ENCODE assay signal across 8 cellular contexts in genomic region chr12:4648499-4649357, GRCh38. TPM values are rescaled to one million over a fixed set of nuclear protein-coding genes. Genes with fewer than 3 reads are reported as not detected.
DNase-seq lines count a peak whose midpoint lies in the region; ATAC-seq, FAIRE-seq and TF ChIP-seq lines count a peak whose summit lies in the region.

Gene AKAP3, minus strand, starts transcription at chr12:4649051. Its CDS starts 10,855 bp downstream, at chr12:4638196.
Gene NDUFA9, plus strand, starts transcription at chr12:4649114. Its CDS starts 13 bp downstream, at chr12:4649127.

- ATAC-seq in HG03442 (IDR thresholded peaks at IDR 0.05; ENCODE audit: unreplicated experiment) (peak; percentile 81), HepG2 (peak; percentile 99)

- H2AFZ ChIP-seq in HepG2 (ENCODE audit: low read length), result peak within 1 kb of the TSS; percentile 99

- BruUV-seq in HepG2 (replicated peaks; lab: Mats Ljungman, UMichigan), result TSS peak; percentile 95

- CTCF ChIA-PET in HepG2 (lab: Yijun Ruan, JAX; ENCODE audit: low intra/inter-chr PET ratio, low total read pairs), result no interaction called here

- TF ChIP-seq EP300 in HepG2 (IDR thresholded peaks at IDR 0.05; ENCODE audit: low read depth in 2 of 2, low read length in 2 of 2), result no peak
- no peak for TF ChIP-seq EP300 in HepG2 (CRISPR knock-in tag; IDR thresholded peaks at IDR 0.05; ENCODE audit: borderline replicate concordance)

- H3K36me3 ChIP-seq in HepG2 (replicated peaks in 1 of 2; ENCODE audit: control insufficient read depth in 1 of 2, insufficient read depth in 2 of 2, low read length in 2 of 2), result no peaks in the 10 kb centered on the region; a peak in 1 of 5 replicates

- H3K4me1 ChIP-seq in HepG2 (ENCODE audit: insufficient read depth, low read length), result peaks cover 39% of the 10 kb centered on the region

- intact Hi-C loops in HepG2 (cut with micrococcal nuclease; ENCODE audit: unreplicated experiment), result loop anchor here (2.0 kb wide), 2 partner anchors 44 to 70 kb away; no protein-coding TSS in a partner anchor

- in situ Hi-C loops in HepG2 (cut with HindIII; ENCODE audit: extremely low pct_ligation_motif_present, low pct_unique_long_range_greater_than_20kb), result no loop called here

- H3K27me3 ChIP-seq in HepG2 (ENCODE audit: control insufficient read depth in 1 of 2, insufficient read depth in 2 of 2, low read length in 2 of 2), result no peaks in the 10 kb centered on the region; a peak in 2 of 5 replicates

- WGBS in HepG2 (ENCODE audit: low lambda C conversion rate), result 2% methylated on average over 39 of the region's 39 CpGs

- no peaks in the 10 kb centered on the region for H4K20me1 ChIP-seq in HepG2 (ENCODE audit: insufficient read depth, low read length)

- peaks cover 46% of the 10 kb centered on the region for H3K79me2 ChIP-seq in HepG2 (ENCODE audit: insufficient read depth, low read length)

- DNase-seq in Ammon's horn (ENCODE audit: low spot score) (peak; percentile 86), NCI-H524 treated with DMSO at 0.1 percent for 48 hours (lab: John Stamatoyannopoulos, UW) (peak; percentile 56), dermis microvascular lymphatic vessel endothelial cell (ENCODE audit: low read depth in 2 of 2) (peak; percentile 71 to 87), HepG2 (ENCODE audit: low spot score) (peak; percentile 72)
- peak; percentile 56 to 80 for DNase-seq in activated CD4-positive, alpha-beta T cell treated with anti-CD3 and anti-CD28 coated beads, Interleukin-2, amount 50 U/mL, for 24 hours (ENCODE audit: low read depth in 1 of 2, low spot score in 1 of 2)
- peak; percentile 65 to 70 for DNase-seq in stimulated activated CD4-positive, alpha-beta T cell treated with anti-CD3 and anti-CD28 coated beads, Interleukin-2, amount 100 ng/mL, for 48 hours

- peak within 1 kb of the TSS; percentile 94 for H3K9ac ChIP-seq in HepG2 (ENCODE audit: insufficient read depth, low read depth, low read length)

- peak; percentile 93 for TF ChIP-seq POLR2A in GM19099 (IDR thresholded peaks at IDR 0.05; ENCODE audit: extremely low read depth, insufficient read length, low read depth)
- TF ChIP-seq POLR2A in HepG2 (IDR thresholded peaks at IDR 0.05; ENCODE audit: insufficient read depth in 1 of 2, low read depth in 2 of 2, low read length in 2 of 2), result peak; percentile 67 to 89

- H3K4me3 ChIP-seq in HepG2 (replicated peaks in 1 of 3; ENCODE audit: insufficient read depth in 1 of 3, low read depth in 2 of 3, low read length in 3 of 3), result peak within 1 kb of the TSS; percentile 83 to 97 (median 87)

- H3K4me2 ChIP-seq in HepG2 (ENCODE audit: low read depth, low read length), result peak within 1 kb of the TSS; percentile 79

- TF ChIP-seq RAD21 in HepG2 (CRISPR knock-in tag; IDR thresholded peaks at IDR 0.05), result no peak

- peak within 1 kb of the TSS; percentile 67 for H3K27ac ChIP-seq in HepG2 (ENCODE audit: extremely low read length, insufficient read depth, low read length)

- peak; percentile 89 for FAIRE-seq in HepG2 (lab: Jason Lieb, UNC)

- no peaks in the 10 kb centered on the region for H3K9me3 ChIP-seq in HepG2 (ENCODE audit: low read length)

- POLR2A ChIA-PET in HepG2 (lab: Yijun Ruan, JAX), result interaction anchor here (0.8 to 0.9 kb wide), 4 partner anchors 10 to 637 kb away, joined by 3 to 4 read pairs (median 4); no protein-coding TSS in a partner anchor

- no peak for TF ChIP-seq CTCF in HepG2 (CRISPR knock-in tag; IDR thresholded peaks at IDR 0.05)

TF ChIP-seq in HepG2, 621 proteins besides CTCF, POLR2A, EP300 and RAD21 (continues in another document):
- TF ChIP-seq MAZ (IDR thresholded peaks at IDR 0.05; ENCODE audit: borderline replicate concordance, low read depth, low read length) (no peak), MAZ (CRISPR knock-in tag; IDR thresholded peaks at IDR 0.05; ENCODE audit: low read depth) (peak; percentile 30; the same call in 1 of the 2 replicates), MAFG (CRISPR knock-in tag; IDR thresholded peaks at IDR 0.05) (no peak), ATF4 (CRISPR knock-in tag; IDR thresholded peaks at IDR 0.05) (peak in 1 of 2 experiments; percentile 57; a peak in 1 of 4 replicates), ZNF235 (CRISPR knock-in tag; IDR thresholded peaks at IDR 0.05; ENCODE audit: borderline replicate concordance) (no peak), FOSL2 (CRISPR knock-in tag; IDR thresholded peaks at IDR 0.05) (peak; percentile 28; the same call in 1 of the 2 replicates), SAP130 (CRISPR knock-in tag; IDR thresholded peaks at IDR 0.05; ENCODE audit: low read depth) (peak; percentile 83), SOX5 (CRISPR knock-in tag; IDR thresholded peaks at IDR 0.05; ENCODE audit: borderline replicate concordance) (peak; percentile 10; the same call in 1 of the 2 replicates), POLR2AphosphoS2 (IDR thresholded peaks at IDR 0.05; ENCODE audit: low read depth, low read length) (no peak), SRY (CRISPR knock-in tag; IDR thresholded peaks at IDR 0.05) (0 out of 2 replicates have a peak, but pooled peaks have one; percentile 40), ZNF160 (CRISPR knock-in tag; IDR thresholded peaks at IDR 0.05) (peak; percentile 73; the same call in 1 of the 2 replicates), TP53 (CRISPR knock-in tag; conservative IDR thresholded peaks at IDR 0.05) (no peak), ZNF580 (CRISPR knock-in tag; IDR thresholded peaks at IDR 0.05; ENCODE audit: borderline replicate concordance, low read depth) (peak; percentile 35; the same call in 1 of the 2 replicates), CAMTA2 (CRISPR knock-in tag; IDR thresholded peaks at IDR 0.05; ENCODE audit: borderline replicate concordance) (no peak), MATR3 (CRISPR knock-in tag; IDR thresholded peaks at IDR 0.05) (no peak)

RNA-seq across cellular contexts. Expression of gene AKAP3, which starts in this region (rescaled TPM):
- 0.64 and 1.5 TPM in 2 replicates for total RNA-seq in dermis microvascular lymphatic vessel endothelial cell
- 0.49 and 0.84 TPM in 2 replicates for total RNA-seq in HepG2 (2016; rRNA removed; fragmentation: Illumina TruSeq; extraction: Trizol)
- total RNA-seq in HepG2 (2016; cell fraction: cytosol; rRNA removed; fragmentation: Illumina TruSeq; extraction: Trizol; ENCODE audit: low read depth), result 0.30 and 1.1 TPM in 2 replicates
- 0.27 and 0.37 TPM in 2 replicates for total RNA-seq in HepG2 (2016; cell fraction: insoluble cytoplasmic fraction; rRNA removed; fragmentation: Illumina TruSeq; extraction: Trizol)
- 0.31 and 1.7 TPM in 2 replicates for total RNA-seq in HepG2 (2016; cell fraction: membrane; rRNA removed; fragmentation: Illumina TruSeq; extraction: Trizol)
- total RNA-seq in HepG2 (2016; cell fraction: nucleus; rRNA removed; fragmentation: Illumina TruSeq; extraction: Trizol), result 0.59 and 0.97 TPM in 2 replicates
- polyA plus RNA-seq in HepG2 (2011; rRNA removed), result 0.09 and 0.22 TPM in 2 replicates
- polyA plus RNA-seq in HepG2 (2011; cell fraction: cytosol; rRNA removed), result 0.14 and 0.30 TPM in 2 replicates
- polyA plus RNA-seq in HepG2 (2011; cell fraction: nucleus; rRNA removed), result 0.16 and 0.68 TPM in 2 replicates
- 0.38 and 0.61 TPM in 2 replicates for polyA plus RNA-seq in HepG2 (2012)
- polyA plus RNA-seq in HepG2 (2016; cell fraction: cytosol; fragmentation: Illumina TruSeq; extraction: Trizol; ENCODE audit: low read depth), result not detected in 2 replicates
- polyA plus RNA-seq in HepG2 (2016; cell fraction: insoluble cytoplasmic fraction; fragmentation: Illumina TruSeq; extraction: Trizol; ENCODE audit: low read depth), result 0.17 and 0.19 TPM in 2 replicates
- polyA plus RNA-seq in HepG2 (2016; cell fraction: membrane; fragmentation: Illumina TruSeq; extraction: Trizol; ENCODE audit: low read depth), result 0.15 and 0.50 TPM in 2 replicates
- not detected in 2 replicates for polyA plus RNA-seq in HepG2 (2016; cell fraction: nucleus; fragmentation: Illumina TruSeq; extraction: Trizol; ENCODE audit: insufficient read depth, low read depth)
- 0.08 and 1.3 TPM in 2 replicates for polyA minus RNA-seq in HepG2 (2011; rRNA and poly(A)+ RNA removed; ENCODE audit: low replicate concordance)
- 0.18 TPM in 1 of 2 replicates, not detected in the other for polyA minus RNA-seq in HepG2 (2011; cell fraction: cytosol; rRNA and poly(A)+ RNA removed)
- 2.1 and 2.3 TPM in 2 replicates for polyA minus RNA-seq in HepG2 (2011; cell fraction: nucleus; rRNA and poly(A)+ RNA removed)

RNA-seq across cellular contexts. Expression of gene NDUFA9, which starts in this region (rescaled TPM):
- total RNA-seq in dermis microvascular lymphatic vessel endothelial cell (57.9 and 68.4 TPM in 2 replicates), HepG2 (2016; rRNA removed; fragmentation: Illumina TruSeq; extraction: Trizol) (143 and 150 TPM in 2 replicates)
- 27.8 and 35.4 TPM in 2 replicates for total RNA-seq in HepG2 (2016; cell fraction: cytosol; rRNA removed; fragmentation: Illumina TruSeq; extraction: Trizol; ENCODE audit: low read depth)
- total RNA-seq in HepG2 (2016; cell fraction: insoluble cytoplasmic fraction; rRNA removed; fragmentation: Illumina TruSeq; extraction: Trizol), result 149 and 153 TPM in 2 replicates
- total RNA-seq in HepG2 (2016; cell fraction: membrane; rRNA removed; fragmentation: Illumina TruSeq; extraction: Trizol), result 41.9 and 47.6 TPM in 2 replicates
- total RNA-seq in HepG2 (2016; cell fraction: nucleus; rRNA removed; fragmentation: Illumina TruSeq; extraction: Trizol), result 109 and 116 TPM in 2 replicates
- polyA plus RNA-seq in HepG2 (2011; rRNA removed), result 68.0 and 70.7 TPM in 2 replicates
- polyA plus RNA-seq in HepG2 (2011; cell fraction: cytosol; rRNA removed), result 39.6 and 92.8 TPM in 2 replicates
- polyA plus RNA-seq in HepG2 (2011; cell fraction: nucleus; rRNA removed), result 24.3 and 29.9 TPM in 2 replicates
- polyA plus RNA-seq in HepG2 (2012), result 90.7 and 91.2 TPM in 2 replicates
- polyA plus RNA-seq in HepG2 (2016; cell fraction: cytosol; fragmentation: Illumina TruSeq; extraction: Trizol; ENCODE audit: low read depth), result 30.7 and 33.6 TPM in 2 replicates
- polyA plus RNA-seq in HepG2 (2016; cell fraction: insoluble cytoplasmic fraction; fragmentation: Illumina TruSeq; extraction: Trizol; ENCODE audit: low read depth), result 85.5 and 94.2 TPM in 2 replicates
- polyA plus RNA-seq in HepG2 (2016; cell fraction: membrane; fragmentation: Illumina TruSeq; extraction: Trizol; ENCODE audit: low read depth), result 24.3 and 28.0 TPM in 2 replicates
- 107 and 111 TPM in 2 replicates for polyA plus RNA-seq in HepG2 (2016; cell fraction: nucleus; fragmentation: Illumina TruSeq; extraction: Trizol; ENCODE audit: insufficient read depth, low read depth)
- 393 and 599 TPM in 2 replicates for polyA minus RNA-seq in HepG2 (2011; rRNA and poly(A)+ RNA removed; ENCODE audit: low replicate concordance)
- 70.5 and 80.5 TPM in 2 replicates for polyA minus RNA-seq in HepG2 (2011; cell fraction: cytosol; rRNA and poly(A)+ RNA removed)
- polyA minus RNA-seq in HepG2 (2011; cell fraction: nucleus; rRNA and poly(A)+ RNA removed), result 53.8 and 55.3 TPM in 2 replicates

Comparison
In these comparisons a context has a peak if more than half of its experiments do, and no peak if none do; other contexts are left out.
1. Peak in every context shown above with its lines: DNase-seq, ATAC-seq, H3K4me3 ChIP-seq and H3K27ac ChIP-seq.